In genomic region chr7:28174901-28175661, GRCh38 we compare ENCODE assay signal across 1 cellular context.
TF ChIP-seq lines count a peak whose summit lies in the region.

No MANE protein-coding gene starts in this region.

TF ChIP-seq in HEK293, 187 proteins besides CTCF, POLR2A, EP300 and RAD21:
- TF ChIP-seq PRDM10 (tag by site-specific recombination; IDR thresholded peaks at IDR 0.05) (peak; percentile 61), ZNF366 (tag by site-specific recombination; conservative IDR thresholded peaks at IDR 0.05) (0 out of 2 replicates have a peak, but pooled peaks have one; percentile 18), ZNF114 (tag by site-specific recombination; IDR thresholded peaks at IDR 0.05) (no peak), ZBTB17 (tag by site-specific recombination; IDR thresholded peaks at IDR 0.05) (0 out of 2 replicates have a peak, but pooled peaks have one; percentile 7), ZFP37 (tag by site-specific recombination; IDR thresholded peaks at IDR 0.05) (no peak), ZNF354C (tag by site-specific recombination; IDR thresholded peaks at IDR 0.05; ENCODE audit: borderline replicate concordance, low read depth) (no peak), ZNF341 (tag by site-specific recombination; IDR thresholded peaks at IDR 0.05; ENCODE audit: low read depth) (peak; percentile 15; the same call in 1 of the 2 replicates), ATF2 (tag by site-specific recombination; IDR thresholded peaks at IDR 0.05; ENCODE audit: low read depth) (peak; percentile 93), ZNF664 (tag by site-specific recombination; IDR thresholded peaks at IDR 0.05) (peak; percentile 98), ZNF629 (tag by site-specific recombination; IDR thresholded peaks at IDR 0.05) (peak; percentile 81), ZBTB21 (tag by site-specific recombination; IDR thresholded peaks at IDR 0.05) (peak; percentile 50; the same call in 1 of the 2 replicates)
